In genomic region chr1:152188673-152189591, GRCh38 we compare ENCODE assay signal across 8 cellular contexts. TPM values are rescaled to one million over a fixed set of nuclear protein-coding genes. Genes with fewer than 3 reads are reported as not detected.
DNase-seq lines count a peak whose midpoint lies in the region; ATAC-seq and TF ChIP-seq lines count a peak whose summit lies in the region.

No MANE protein-coding gene starts in this region.

- H3K36me3 ChIP-seq in left ventricle myocardium inferior = no peaks in the 10 kb centered on the region
- no peaks in the 10 kb centered on the region for H3K36me3 ChIP-seq in sigmoid colon

- H3K4me1 Mint-ChIP-seq in activated naive CD8-positive, alpha-beta T cell treated with anti-CD3 and anti-CD28 coated beads, Interleukin-2, amount 10 ng/mL, durations not matched to agents 7 days and 5 days = peaks cover 11% of the 10 kb centered on the region

- peak; percentile 69 for ATAC-seq in activated naive CD8-positive, alpha-beta T cell treated with anti-CD3 and anti-CD28 coated beads, Interleukin-2, amount 10 ng/mL, durations not matched to agents 7 days and 5 days (ENCODE audit: low read depth)
- no peak for ATAC-seq in HG03442 (IDR thresholded peaks at IDR 0.05; ENCODE audit: unreplicated experiment)

- DNase-seq in Daoy (ENCODE audit: low read depth) = peak; percentile 86
- peak; percentile 25 for DNase-seq in HuH-7 (ENCODE audit: low spot score)
- DNase-seq in T follicular helper cell (ENCODE audit: low read depth) = peak; percentile 53
- DNase-seq in activated naive CD8-positive, alpha-beta T cell treated with anti-CD3 and anti-CD28 coated beads, Interleukin-2, amount 10 ng/mL, durations not matched to agents 7 days and 5 days = peak; percentile 85
- DNase-seq in left ventricle myocardium inferior = peak; percentile 80
- DNase-seq in sigmoid colon = peak; percentile 86
- DNase-seq in NCI-H1436 treated with DMSO at 0.1 percent for 48 hours (lab: John Stamatoyannopoulos, UW) = no peak

- peak in 1 of 2 donors; percentile 16 for TF ChIP-seq POLR2A in sigmoid colon (IDR thresholded peaks at IDR 0.05)

- no peaks in the 10 kb centered on the region for H3K9me3 ChIP-seq in left ventricle myocardium inferior (replicated peaks)
- no peaks in the 10 kb centered on the region for H3K9me3 ChIP-seq in sigmoid colon

- H3K36me3 Mint-ChIP-seq in activated naive CD8-positive, alpha-beta T cell treated with anti-CD3 and anti-CD28 coated beads, Interleukin-2, amount 10 ng/mL, durations not matched to agents 7 days and 5 days = no peaks in the 10 kb centered on the region

- TF ChIP-seq EP300 in sigmoid colon (IDR thresholded peaks at IDR 0.05) = no peak

- intact Hi-C loops in left ventricle myocardium inferior (cut with micrococcal nuclease) (no loop called here), sigmoid colon (cut with DNase I) (loop anchor here (1.0 to 5.0 kb wide), 3 partner anchors 48 to 269 kb away; no protein-coding TSS in a partner anchor)

- POLR2A ChIA-PET in activated naive CD8-positive, alpha-beta T cell treated with anti-CD3 and anti-CD28 coated beads, Interleukin-2, amount 10 ng/mL, durations not matched to agents 7 days and 5 days (lab: Charles Lee) = interaction anchor here (2.0 kb wide), 1 partner anchor 270 kb away, joined by 22 read pairs; no protein-coding TSS in a partner anchor

- peak overlapping the region; percentile 81 for H3K4me3 Mint-ChIP-seq in activated naive CD8-positive, alpha-beta T cell treated with anti-CD3 and anti-CD28 coated beads, Interleukin-2, amount 10 ng/mL, durations not matched to agents 7 days and 5 days

- H3K4me1 ChIP-seq in left ventricle myocardium inferior (peaks cover 13% of the 10 kb centered on the region), sigmoid colon (peaks cover 0 to 26% (median 11%) of the 10 kb centered on the region in 4 donors)

- 2 to 17% methylated on average over 62 of the region's 62 CpGs for WGBS in sigmoid colon, 2 donors

- peak; percentile 85 for TF ChIP-seq CTCF in left ventricle myocardium inferior (IDR thresholded peaks at IDR 0.05; ENCODE audit: borderline replicate concordance)
- peak; percentile 27 to 68 (median 62) for TF ChIP-seq CTCF in sigmoid colon (IDR thresholded peaks at IDR 0.05)

- H3K4me3 ChIP-seq in left ventricle myocardium inferior = peak overlapping the region; percentile 73
- H3K4me3 ChIP-seq in sigmoid colon = peak overlapping the region; percentile 38 to 62 (median 54)

- H3K27ac ChIP-seq in left ventricle myocardium inferior (replicated peaks) (peak overlapping the region; percentile 72), sigmoid colon (peak overlapping the region; percentile 63 to 77 (median 70))

- H3K27ac Mint-ChIP-seq in activated naive CD8-positive, alpha-beta T cell treated with anti-CD3 and anti-CD28 coated beads, Interleukin-2, amount 10 ng/mL, durations not matched to agents 7 days and 5 days = peak overlapping the region; percentile 40

- peaks cover 5% of the 10 kb centered on the region for H3K27me3 Mint-ChIP-seq in activated naive CD8-positive, alpha-beta T cell treated with anti-CD3 and anti-CD28 coated beads, Interleukin-2, amount 10 ng/mL, durations not matched to agents 7 days and 5 days

- H3K9me3 Mint-ChIP-seq in activated naive CD8-positive, alpha-beta T cell treated with anti-CD3 and anti-CD28 coated beads, Interleukin-2, amount 10 ng/mL, durations not matched to agents 7 days and 5 days = no peaks in the 10 kb centered on the region

- H3K27me3 ChIP-seq in left ventricle myocardium inferior (ENCODE audit: low read depth) (peaks cover 10% of the 10 kb centered on the region), sigmoid colon (no peaks in the 10 kb centered on the region)

RNA-seq across cellular contexts. Expression of gene RPTN, which starts 29.9 kb away (rescaled TPM):
- not detected in 2 replicates for total RNA-seq in Daoy (2014; rRNA removed; shearing (Covaris generic))
- not detected for total RNA-seq in activated naive CD8-positive, alpha-beta T cell treated with anti-CD3 and anti-CD28 coated beads, Interleukin-2, amount 10 ng/mL, durations not matched to agents 7 days and 5 days
- total RNA-seq in left ventricle myocardium inferior (not detected), sigmoid colon (not detected)
- not detected for polyA plus RNA-seq in sigmoid colon

RNA-seq across cellular contexts. Expression of gene HRNR, which starts 35.1 kb away (rescaled TPM):
- total RNA-seq in Daoy (2014; rRNA removed; shearing (Covaris generic)) = not detected in 2 replicates
- not detected for total RNA-seq in activated naive CD8-positive, alpha-beta T cell treated with anti-CD3 and anti-CD28 coated beads, Interleukin-2, amount 10 ng/mL, durations not matched to agents 7 days and 5 days
- total RNA-seq in left ventricle myocardium inferior = not detected
- not detected for total RNA-seq in sigmoid colon
- under 1 TPM in 1 of 3 donors, not detected in 2; under 0.01 TPM for polyA plus RNA-seq in sigmoid colon
